In genomic region chr12:113186666-113187325, GRCh38 we compare ENCODE assay signal across 9 cellular contexts. TPM values are rescaled to one million over a fixed set of nuclear protein-coding genes. Genes with fewer than 3 reads are reported as not detected.
A peak's percentile ranks its signal among the peaks of the same experiment; 100 is the strongest.
DNase-seq lines count a peak whose midpoint lies in the region; ATAC-seq and TF ChIP-seq lines count a peak whose summit lies in the region.
"Had no signal": no experiment of that assay in that cellular context is flagged by ENCODE, and none has a peak within 500 bp of the region (broad histone marks: within the 10 kb centered on the region; RNA-seq: fewer than 3 reads in every experiment).

No MANE protein-coding gene starts in this region.

- no peak overlapping the region for H3K27ac ChIP-seq in ACC112 (ENCODE audit: low read depth, low read length)
- H3K27ac ChIP-seq in HL-60 (replicated peaks) = no peak overlapping the region; the same call in 1 of the 2 replicates
- no peak overlapping the region for H3K27ac ChIP-seq in brain microvascular endothelial cell

- DNase-seq in HL-60 (ENCODE audit: low read depth in 1 of 2, low spot score in 1 of 2) (no peak), brain microvascular endothelial cell (no peak), mucosa of descending colon (peak; percentile 33 to 66 (median 51)), NCI-H187 treated with DMSO at 0.1 percent for 48 hours (lab: John Stamatoyannopoulos, UW) (no peak)
- DNase-seq: uterus had no signal

- no peaks in the 10 kb centered on the region for H3K9me3 ChIP-seq in mucosa of descending colon
- H3K9me3 ChIP-seq: uterus had no signal

- H2AFZ ChIP-seq in ACC112 (ENCODE audit: low read length, unreplicated experiment) = no peak overlapping the region

- no peak for ATAC-seq in mucosa of descending colon
- ATAC-seq in GM19452 (IDR thresholded peaks at IDR 0.05; ENCODE audit: unreplicated experiment) = no peak
- ATAC-seq in HG02678 (IDR thresholded peaks at IDR 0.05; ENCODE audit: unreplicated experiment) = no peak
- ATAC-seq in HG03196 (IDR thresholded peaks at IDR 0.05; ENCODE audit: unreplicated experiment) = no peak

- in situ Hi-C loops in brain microvascular endothelial cell (cut with HindIII; ENCODE audit: low pct_ligation_motif_present, low sequenced_read_pairs) = no loop called here

- TF ChIP-seq CTCF in HL-60 (IDR thresholded peaks at IDR 0.05; ENCODE audit: insufficient read depth, low read length) = no peak
- no peak for TF ChIP-seq CTCF in brain microvascular endothelial cell (IDR thresholded peaks at IDR 0.05; ENCODE audit: low read depth, low read length, missing control alignments)
- no peak for TF ChIP-seq CTCF in mucosa of descending colon (IDR thresholded peaks at IDR 0.05)

- intact Hi-C loops in mucosa of descending colon (cut with DNase I, micrococcal nuclease) = no loop called here

- peaks cover 19% of the 10 kb centered on the region for H3K4me1 ChIP-seq in ACC112 (ENCODE audit: control insufficient read depth, insufficient read depth, low read length, unreplicated experiment)
- peaks cover 19% of the 10 kb centered on the region for H3K4me1 ChIP-seq in mucosa of descending colon (ENCODE audit: low read depth)

- H3K36me3 ChIP-seq in ACC112 (ENCODE audit: insufficient read depth, low read length) (peaks cover 3% of the 10 kb centered on the region; the same call in 1 of the 2 replicates), brain microvascular endothelial cell (replicated peaks) (peaks cover 3% of the 10 kb centered on the region), mucosa of descending colon (ENCODE audit: low read depth) (no peaks in the 10 kb centered on the region)
- H3K36me3 ChIP-seq: uterus had no signal

- no peaks in the 10 kb centered on the region for H3K27me3 ChIP-seq in ACC112 (ENCODE audit: insufficient read depth, low read length)
- H3K27me3 ChIP-seq in HL-60 (ENCODE audit: insufficient read depth, poor library complexity, severe bottlenecking) = no peaks in the 10 kb centered on the region
- H3K27me3 ChIP-seq in brain microvascular endothelial cell (replicated peaks) = no peaks in the 10 kb centered on the region
- H3K27me3 ChIP-seq: uterus had no signal

- peak overlapping the region; percentile 90 for H3K4me3 ChIP-seq in ACC112 (ENCODE audit: low read depth, low read length)
- peak overlapping the region; percentile 87 for H3K4me3 ChIP-seq in HL-60 (replicated peaks; ENCODE audit: insufficient read depth, low read length)
- H3K4me3 ChIP-seq in brain microvascular endothelial cell (ENCODE audit: low read depth, low read length) = peak overlapping the region; percentile 91
- no peak overlapping the region for H3K4me3 ChIP-seq in mucosa of descending colon

- H3K79me2 ChIP-seq in ACC112 (ENCODE audit: control insufficient read depth, insufficient read depth, low read length, unreplicated experiment) = peaks cover 33% of the 10 kb centered on the region

RNA-seq across cellular contexts. Expression of gene RITA1, which starts 1.3 kb away (rescaled TPM):
- 10 to 100 TPM; 13.0 to 17.0 (median 14.9) TPM for total RNA-seq in mucosa of descending colon

RNA-seq across cellular contexts. Expression of gene DDX54, which starts 1.5 kb away (rescaled TPM):
- 10 to 100 TPM; 46.4 to 60.6 (median 53.2) TPM for total RNA-seq in mucosa of descending colon

RNA-seq across cellular contexts. Expression of gene TPCN1, which starts 34.5 kb away (rescaled TPM):
- 100 to 1,000 TPM in 1 of 3 donors, 10 to 100 TPM in 2; 89.9 to 133 (median 91.3) TPM for total RNA-seq in mucosa of descending colon

RNA-seq across cellular contexts. Expression of gene CFAP73, which starts 37.3 kb away (rescaled TPM):
- under 1 TPM in 1 of 3 donors, not detected in 2; 0.34 TPM for total RNA-seq in mucosa of descending colon

RNA-seq across cellular contexts. Expression of gene RASAL1, which starts 51.2 kb away (rescaled TPM):
- total RNA-seq in mucosa of descending colon = 1 to 10 TPM; 3.3 to 7.9 (median 6.5) TPM

Comparison
In these comparisons a context has a peak if more than half of its experiments do, and no peak if none do; other contexts are left out.
1. DNase-seq: peak in mucosa of descending colon (3 of 3); none in HL-60 (0 of 2), brain microvascular endothelial cell (single experiment) and NCI-H187 treated with DMSO at 0.1 percent for 48 hours (single experiment).